1 cellular context compared by ENCODE assay signal in genomic region chr22:19607198-19608113, GRCh38.
TF ChIP-seq lines count a peak whose summit lies in the region.

No MANE protein-coding gene starts in this region.

TF ChIP-seq in K562, 482 proteins besides CTCF, POLR2A, EP300 and RAD21 (continued from another document and continues in another):
- TF ChIP-seq SRSF3 (IDR thresholded peaks at IDR 0.05; ENCODE audit: insufficient read depth, low read length) = no peak
- no peak; the same call in 1 of the 2 replicates for TF ChIP-seq ETV1 (tag; conservative IDR thresholded peaks at IDR 0.05; ENCODE audit: low read depth)
- TF ChIP-seq NR4A1 (CRISPR knock-in tag; IDR thresholded peaks at IDR 0.05) = no peak
- no peak for TF ChIP-seq NR4A1 (tag; IDR thresholded peaks at IDR 0.05)
- no peak for TF ChIP-seq CBX3 (IDR thresholded peaks at IDR 0.05; ENCODE audit: borderline replicate concordance in 1 of 2, low read length in 2 of 2)
- TF ChIP-seq JUNB (CRISPR knock-in tag; conservative IDR thresholded peaks at IDR 0.05) = no peak
- TF ChIP-seq NR1H2 (CRISPR knock-in tag; IDR thresholded peaks at IDR 0.05) = peak; percentile 93
- TF ChIP-seq CC2D1A (IDR thresholded peaks at IDR 0.05) = no peak
- TF ChIP-seq MYNN (IDR thresholded peaks at IDR 0.05) = no peak
- no peak for TF ChIP-seq MYNN (CRISPR knock-in tag; IDR thresholded peaks at IDR 0.05)
- no peak for TF ChIP-seq ZNF449 (CRISPR knock-in tag; IDR thresholded peaks at IDR 0.05)
- TF ChIP-seq SMAD4 (CRISPR knock-in tag; conservative IDR thresholded peaks at IDR 0.05) = no peak
- TF ChIP-seq ZBTB34 (CRISPR knock-in tag; IDR thresholded peaks at IDR 0.05) = no peak
- no peak for TF ChIP-seq MBD2 (IDR thresholded peaks at IDR 0.05; ENCODE audit: borderline replicate concordance, low read depth)
- TF ChIP-seq TCF15 (CRISPR knock-in tag; IDR thresholded peaks at IDR 0.05) = no peak
- TF ChIP-seq ZNF134 (CRISPR knock-in tag; conservative IDR thresholded peaks at IDR 0.05) = no peak
- no peak for TF ChIP-seq KAT8 (IDR thresholded peaks at IDR 0.05; ENCODE audit: low read depth)
- TF ChIP-seq POLR2H (tag; IDR thresholded peaks at IDR 0.05; ENCODE audit: low read depth) = no peak
- 0 out of 2 replicates have a peak, but pooled peaks have one; percentile 36 for TF ChIP-seq RREB1 (CRISPR knock-in tag; IDR thresholded peaks at IDR 0.05)
- TF ChIP-seq ILF3 (IDR thresholded peaks at IDR 0.05; ENCODE audit: borderline replicate concordance) = no peak
- no peak for TF ChIP-seq ID3 (CRISPR knock-in tag; IDR thresholded peaks at IDR 0.05)
- no peak for TF ChIP-seq ID3 (tag; IDR thresholded peaks at IDR 0.05)
- TF ChIP-seq ZBTB26 (CRISPR knock-in tag; IDR thresholded peaks at IDR 0.05) = no peak
- TF ChIP-seq ELF1 (tag; IDR thresholded peaks at IDR 0.05) = no peak
- TF ChIP-seq HBP1 (CRISPR knock-in tag; IDR thresholded peaks at IDR 0.05) = no peak
- no peak for TF ChIP-seq MYC (IDR thresholded peaks at IDR 0.05; ENCODE audit: low read depth, low read length)
- TF ChIP-seq MYC (CRISPR knock-in tag; IDR thresholded peaks at IDR 0.05; ENCODE audit: borderline replicate concordance, low read depth) = no peak
- TF ChIP-seq NUFIP1 (IDR thresholded peaks at IDR 0.05; ENCODE audit: partially characterized antibody) = no peak
- no peak for TF ChIP-seq HLTF (IDR thresholded peaks at IDR 0.05)
- TF ChIP-seq SMAD1 (IDR thresholded peaks at IDR 0.05; ENCODE audit: low read depth, low read length, partially characterized antibody) = no peak
- no peak for TF ChIP-seq MEIS2 (IDR thresholded peaks at IDR 0.05; ENCODE audit: partially characterized antibody)
- TF ChIP-seq NR3C1 (CRISPR knock-in tag; IDR thresholded peaks at IDR 0.05) = no peak
- TF ChIP-seq CBFB (CRISPR knock-in tag; IDR thresholded peaks at IDR 0.05) = peak; percentile 88; the same call in 1 of the 2 replicates
- TF ChIP-seq ZNF699 (CRISPR knock-in tag; IDR thresholded peaks at IDR 0.05; ENCODE audit: insufficient replicate concordance) = no peak
- TF ChIP-seq SRF (CRISPR knock-in tag; IDR thresholded peaks at IDR 0.05) = no peak
- TF ChIP-seq TRIM24 (IDR thresholded peaks at IDR 0.05) = no peak
- no peak for TF ChIP-seq SRSF9 (IDR thresholded peaks at IDR 0.05; ENCODE audit: borderline replicate concordance, low read depth, low read length)
- TF ChIP-seq JUND (IDR thresholded peaks at IDR 0.05; ENCODE audit: borderline replicate concordance, low read depth, low read length) = no peak
- TF ChIP-seq JUND (tag; IDR thresholded peaks at IDR 0.05; ENCODE audit: borderline replicate concordance, low read depth, low read length) = no peak
- no peak for TF ChIP-seq KLF16 (IDR thresholded peaks at IDR 0.05)
- no peak for TF ChIP-seq ATF2 (CRISPR knock-in tag; IDR thresholded peaks at IDR 0.05)
- no peak for TF ChIP-seq TAF1 (IDR thresholded peaks at IDR 0.05; ENCODE audit: control insufficient read depth, extremely low read depth, insufficient read depth, low read length, severe bottlenecking)
- no peak for TF ChIP-seq CGGBP1 (CRISPR knock-in tag; IDR thresholded peaks at IDR 0.05)
- TF ChIP-seq HMBOX1 (IDR thresholded peaks at IDR 0.05) = no peak
- TF ChIP-seq ZNF174 (CRISPR knock-in tag; IDR thresholded peaks at IDR 0.05) = no peak
- TF ChIP-seq ZNF324 (CRISPR knock-in tag; IDR thresholded peaks at IDR 0.05) = no peak
- TF ChIP-seq IFI16 (CRISPR knock-in tag; IDR thresholded peaks at IDR 0.05) = no peak
- no peak for TF ChIP-seq TBP (optimal IDR thresholded peaks at IDR 0.05; ENCODE audit: low read depth, low read length)
- TF ChIP-seq PHF20 (IDR thresholded peaks at IDR 0.05; ENCODE audit: partially characterized antibody) = no peak
- no peak for TF ChIP-seq SNAPC5 (CRISPR knock-in tag; IDR thresholded peaks at IDR 0.05)
- TF ChIP-seq ZBTB7A (IDR thresholded peaks at IDR 0.05; ENCODE audit: borderline replicate concordance, control insufficient read depth, low read depth, low read length) = no peak
- no peak for TF ChIP-seq CBX5 (IDR thresholded peaks at IDR 0.05; ENCODE audit: borderline replicate concordance, low read depth)
- TF ChIP-seq HOXB6 (CRISPR knock-in tag; IDR thresholded peaks at IDR 0.05; ENCODE audit: borderline replicate concordance) = no peak
- no peak for TF ChIP-seq CEBPB (tag; IDR thresholded peaks at IDR 0.05)
- TF ChIP-seq ZNF146 (CRISPR knock-in tag; IDR thresholded peaks at IDR 0.05; ENCODE audit: unreplicated experiment) = no peak
- TF ChIP-seq EP400 (IDR thresholded peaks at IDR 0.05) = no peak
- no peak for TF ChIP-seq ZNF561 (CRISPR knock-in tag; conservative IDR thresholded peaks at IDR 0.05)
- TF ChIP-seq MLX (CRISPR knock-in tag; conservative IDR thresholded peaks at IDR 0.05) = no peak
- no peak for TF ChIP-seq YY1 (IDR thresholded peaks at IDR 0.05; ENCODE audit: borderline replicate concordance in 1 of 3, control insufficient read depth in 1 of 3, extremely low read depth in 1 of 3, insufficient read depth in 3 of 3, insufficient read length in 1 of 3, insufficient replicate concordance in 2 of 3, low read depth in 1 of 3, low read length in 2 of 3)
- no peak for TF ChIP-seq ZNF224 (CRISPR knock-in tag; IDR thresholded peaks at IDR 0.05)
- TF ChIP-seq CHD4 (IDR thresholded peaks at IDR 0.05; ENCODE audit: insufficient read depth, insufficient replicate concordance, low read depth, low read length, poor library complexity, severe bottlenecking) = no peak
- no peak for TF ChIP-seq PTRF (tag; IDR thresholded peaks at IDR 0.05)
